Comparison of ENCODE assay signal across 9 cellular contexts in genomic region chr15:45205192-45205591, GRCh38. TPM values are rescaled to one million over a fixed set of nuclear protein-coding genes. Genes with fewer than 3 reads are reported as not detected.
DNase-seq lines count a peak whose midpoint lies in the region; ATAC-seq and TF ChIP-seq lines count a peak whose summit lies in the region.
"Had no signal": no experiment of that assay in that cellular context is flagged by ENCODE, and none has a peak within 500 bp of the region (broad histone marks: within the 10 kb centered on the region; RNA-seq: fewer than 3 reads in every experiment).

No MANE protein-coding gene starts in this region.

- no peak for ATAC-seq in left ventricle myocardium superior
- ATAC-seq in T-cell (replicated peaks in 1 of 4), result no peak
- ATAC-seq in HG03432 (IDR thresholded peaks at IDR 0.05; ENCODE audit: unreplicated experiment), result no peak

- CTCF ChIA-PET in T-cell (lab: Charles Lee), result interaction anchor here (0.6 to 1.7 kb wide), 9 partner anchors 18 to 434 kb away, joined by 3 to 8 read pairs (median 3); no protein-coding TSS in a partner anchor

- no peaks in the 10 kb centered on the region for H3K36me3 ChIP-seq in cardiac muscle cell

- TF ChIP-seq CTCF in cardiac muscle cell (IDR thresholded peaks at IDR 0.05; ENCODE audit: low read depth, low read length), result peak; percentile 89
- TF ChIP-seq CTCF in astrocyte of the spinal cord (IDR thresholded peaks at IDR 0.05; ENCODE audit: low read depth, low read length), result peak; percentile 84

- H3K27me3 ChIP-seq in cardiac muscle cell, result peaks cover 3% of the 10 kb centered on the region

- no peaks in the 10 kb centered on the region for H3K9me3 Mint-ChIP-seq in T-cell

- no peak overlapping the region for H3K4me3 ChIP-seq in cardiac muscle cell
- no peak overlapping the region for H3K4me3 ChIP-seq in astrocyte of the spinal cord (ENCODE audit: low read depth, low read length)

- peaks cover 13 to 15% of the 10 kb centered on the region in 2 donors for H3K27me3 Mint-ChIP-seq in T-cell

- POLR2A ChIA-PET in T-cell (lab: Charles Lee), result no interaction called here

- in situ Hi-C loops in astrocyte of the spinal cord (cut with HindIII; ENCODE audit: low sequenced_read_pairs), result no loop called here

- no peak overlapping the region for H3K27ac Mint-ChIP-seq in T-cell

- no peak overlapping the region for H3K4me3 Mint-ChIP-seq in T-cell

- no peaks in the 10 kb centered on the region for H3K9me3 ChIP-seq in cardiac muscle cell (ENCODE audit: low read depth)

- H3K4me1 Mint-ChIP-seq in T-cell, result peaks cover 0 to 9% (median 4%) of the 10 kb centered on the region in 3 donors

- intact Hi-C loops in left ventricle myocardium superior (cut with micrococcal nuclease), result no loop called here

- DNase-seq in cardiac muscle cell (ENCODE audit: low read depth in 1 of 2, low spot score in 1 of 2) (peak; percentile 73 to 85), left ventricle myocardium superior (no peak), NAMALWA (ENCODE audit: low spot score) (peak; percentile 85), T-cell (peak in 30 of 34 experiments; percentile 18 to 64 (median 48)), astrocyte of the spinal cord (ENCODE audit: low read depth, low spot score) (peak; percentile 48), kidney tubule cell (ENCODE audit: low spot score) (peak; percentile 77)
- DNase-seq in stimulated activated CD8-positive, alpha-beta memory T cell treated with anti-CD3 and anti-CD28 coated beads, Interleukin-4, amount 100 ng/mL, for 48 hours, result peak; percentile 75

- no peaks in the 10 kb centered on the region for H3K4me1 ChIP-seq in cardiac muscle cell (ENCODE audit: low read depth)

- no peaks in the 10 kb centered on the region for H3K36me3 Mint-ChIP-seq in T-cell

- H3K27ac ChIP-seq in cardiac muscle cell, result no peak overlapping the region

RNA-seq across cellular contexts. Expression of gene SHF, which starts 17.4 kb away (rescaled TPM):
- total RNA-seq in cardiac muscle cell (20.0 and 20.8 TPM in 2 replicates), left ventricle myocardium superior (5.0 TPM), T-cell (1 to 10 TPM; 5.1 to 6.5 (median 5.6) TPM)
- 24.9 and 26.9 TPM in 2 replicates for polyA plus RNA-seq in cardiac muscle cell

RNA-seq across cellular contexts. Expression of gene SLC28A2, which starts 46.8 kb away (rescaled TPM):
- total RNA-seq in cardiac muscle cell (not detected in 2 replicates), left ventricle myocardium superior (not detected), T-cell (not detected)
- polyA plus RNA-seq in cardiac muscle cell, result 0.10 and 0.31 TPM in 2 replicates
- total RNA-seq: glomerular endothelial cell had no signal
